Comparison of ENCODE assay signal across 20 cellular contexts in the genomic region with DNA sequence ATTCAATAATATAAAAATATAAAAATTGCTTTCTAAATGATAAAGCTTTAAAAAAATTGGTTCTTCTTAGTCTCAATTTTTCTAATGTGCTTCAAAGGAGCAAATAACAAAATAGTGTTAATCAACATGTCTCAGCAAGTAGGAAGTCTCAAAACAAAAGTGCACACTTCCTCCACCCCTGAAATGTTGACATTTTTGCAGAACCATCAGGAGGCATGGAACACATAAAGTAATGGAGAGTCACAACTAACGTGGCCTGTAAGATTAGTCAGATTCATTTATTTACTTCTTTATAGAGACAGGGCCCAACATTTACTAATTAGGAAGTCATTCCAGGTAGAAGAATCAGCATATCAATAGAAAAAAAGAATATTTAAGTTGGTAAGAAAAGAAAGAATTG. TPM values are rescaled to one million over a fixed set of nuclear protein-coding genes. Genes with fewer than 3 reads are reported as not detected.
DNase-seq lines count a peak whose midpoint lies in the region; ATAC-seq, FAIRE-seq and TF ChIP-seq lines count a peak whose summit lies in the region.
"Had no signal": no experiment of that assay in that cellular context is flagged by ENCODE, and none has a peak within 500 bp of the region (broad histone marks: within the 10 kb centered on the region; RNA-seq: fewer than 3 reads in every experiment).

No MANE protein-coding gene starts in this region.

- H3K27ac Mint-ChIP-seq in activated T-helper 1 cell treated with anti-CD3 and anti-CD28 coated beads, Interleukin-12 subunit alpha, Interleukin-12 subunit beta, Interleukin-2, Interleukin-4 antibody, amounts not matched to agents 30 ng/mL and 10 ng/mL and 1 ng/mL, durations not matched to agents 14 hours and 24 hours and 36 hours = peak overlapping the region; percentile 23
- peak overlapping the region; percentile 46 to 94 (median 69) for H3K27ac Mint-ChIP-seq in nephron
- H3K27ac Mint-ChIP-seq: CD4-positive, alpha-beta T cell; HFFc6 had no signal

- H3K27me3 ChIP-seq in tibial artery = no peaks in the 10 kb centered on the region

- no peak overlapping the region for H3K4me3 Mint-ChIP-seq in activated T-helper 1 cell treated with anti-CD3 and anti-CD28 coated beads, Interleukin-12 subunit alpha, Interleukin-12 subunit beta, Interleukin-2, Interleukin-4 antibody, amounts not matched to agents 30 ng/mL and 10 ng/mL and 1 ng/mL, durations not matched to agents 14 hours and 24 hours and 36 hours
- no peak overlapping the region for H3K4me3 Mint-ChIP-seq in nephron
- H3K4me3 Mint-ChIP-seq: CD4-positive, alpha-beta T cell; HFFc6 had no signal

- no peak for DNase-seq in D721Med (ENCODE audit: insufficient read length, low spot score)
- no peak for DNase-seq in activated T-helper 1 cell treated with anti-CD3 and anti-CD28 coated beads, Interleukin-12 subunit alpha, Interleukin-12 subunit beta, Interleukin-2, Interleukin-4 antibody, amounts not matched to agents 30 ng/mL and 10 ng/mL and 1 ng/mL, durations not matched to agents 14 hours and 24 hours and 36 hours (ENCODE audit: low spot score)
- DNase-seq in NCI-H748 (lab: John Stamatoyannopoulos, UW; ENCODE audit: unreplicated experiment) = no peak
- no peak for DNase-seq in NCI-H1694 treated with DMSO at 0.1 percent for 48 hours (lab: John Stamatoyannopoulos, UW)
- no peak for DNase-seq in tibial artery
- DNase-seq: AML-193; CD4-positive, alpha-beta T cell; DMS79 treated with DMSO at 0.1 percent for 48 hours; GF-D8; GM23248; HFFc6; IMR-90 had no signal

- no peaks in the 10 kb centered on the region for H3K27me3 Mint-ChIP-seq in activated T-helper 1 cell treated with anti-CD3 and anti-CD28 coated beads, Interleukin-12 subunit alpha, Interleukin-12 subunit beta, Interleukin-2, Interleukin-4 antibody, amounts not matched to agents 30 ng/mL and 10 ng/mL and 1 ng/mL, durations not matched to agents 14 hours and 24 hours and 36 hours (ENCODE audit: insufficient read depth)
- peaks cover 3% of the 10 kb centered on the region for H3K27me3 Mint-ChIP-seq in nephron (ENCODE audit: low read depth)

- no peak overlapping the region for H3K4me3 ChIP-seq in tibial artery
- H3K4me3 ChIP-seq: A549, GM23248 had no signal

- TF ChIP-seq CTCF in D721Med (IDR thresholded peaks at IDR 0.05; ENCODE audit: insufficient read depth, missing control alignments) (no peak), nephron (IDR thresholded peaks at IDR 0.05; ENCODE audit: unreplicated experiment in 3 of 3) (no peak), tibial artery (IDR thresholded peaks at IDR 0.05) (no peak)

- no peaks in the 10 kb centered on the region for H3K4me1 Mint-ChIP-seq in activated T-helper 1 cell treated with anti-CD3 and anti-CD28 coated beads, Interleukin-12 subunit alpha, Interleukin-12 subunit beta, Interleukin-2, Interleukin-4 antibody, amounts not matched to agents 30 ng/mL and 10 ng/mL and 1 ng/mL, durations not matched to agents 14 hours and 24 hours and 36 hours (ENCODE audit: low read depth)
- H3K4me1 Mint-ChIP-seq in nephron = peaks cover 48% of the 10 kb centered on the region

- H3K9me3 Mint-ChIP-seq in activated T-helper 1 cell treated with anti-CD3 and anti-CD28 coated beads, Interleukin-12 subunit alpha, Interleukin-12 subunit beta, Interleukin-2, Interleukin-4 antibody, amounts not matched to agents 30 ng/mL and 10 ng/mL and 1 ng/mL, durations not matched to agents 14 hours and 24 hours and 36 hours = no peaks in the 10 kb centered on the region
- H3K9me3 Mint-ChIP-seq in nephron = no peaks in the 10 kb centered on the region
- H3K9me3 Mint-ChIP-seq: CD4-positive, alpha-beta T cell; HFFc6 had no signal

- H3K36me3 Mint-ChIP-seq in activated T-helper 1 cell treated with anti-CD3 and anti-CD28 coated beads, Interleukin-12 subunit alpha, Interleukin-12 subunit beta, Interleukin-2, Interleukin-4 antibody, amounts not matched to agents 30 ng/mL and 10 ng/mL and 1 ng/mL, durations not matched to agents 14 hours and 24 hours and 36 hours (ENCODE audit: low read depth) = no peaks in the 10 kb centered on the region
- no peaks in the 10 kb centered on the region for H3K36me3 Mint-ChIP-seq in nephron (ENCODE audit: low read depth)

- peak; percentile 62 for ATAC-seq in esophagus mucosa
- ATAC-seq: A549, HCT116 had no signal

- H3K36me3 ChIP-seq in tibial artery = no peaks in the 10 kb centered on the region

- H3K27ac ChIP-seq in tibial artery = no peak overlapping the region
- H3K27ac ChIP-seq: 22Rv1, A549, C4-2B, GM23248 had no signal

- H3K4me1 ChIP-seq in tibial artery = no peaks in the 10 kb centered on the region
- H3K4me1 ChIP-seq: A549 had no signal

- no peaks in the 10 kb centered on the region for H3K9me3 ChIP-seq in tibial artery
- H3K9me3 ChIP-seq: A549 had no signal

- FAIRE-seq in D721Med (lab: Jason Lieb, UNC) = peak; percentile 51
- FAIRE-seq: A549, H54, HTR-8/SVneo had no signal

- intact Hi-C loops in activated T-helper 1 cell treated with anti-CD3 and anti-CD28 coated beads, Interleukin-12 subunit alpha, Interleukin-12 subunit beta, Interleukin-2, Interleukin-4 antibody, amounts not matched to agents 30 ng/mL and 10 ng/mL and 1 ng/mL, durations not matched to agents 14 hours and 24 hours and 36 hours (cut with micrococcal nuclease) = no loop called here
- intact Hi-C loops in tibial artery (cut with DNase I; ENCODE audit: low total_unique reads) = no loop called here

RNA-seq across cellular contexts. Expression of gene FMO2, which starts 34.9 kb away (rescaled TPM):
- not detected in 2 replicates for total RNA-seq in activated T-helper 1 cell treated with anti-CD3 and anti-CD28 coated beads, Interleukin-12 subunit alpha, Interleukin-12 subunit beta, Interleukin-2, Interleukin-4 antibody, amounts not matched to agents 30 ng/mL and 10 ng/mL and 1 ng/mL, durations not matched to agents 14 hours and 24 hours and 36 hours
- 113 TPM for total RNA-seq in esophagus mucosa
- total RNA-seq: CD4-positive, alpha-beta T cell; GM23248; HFFc6 had no signal

RNA-seq across cellular contexts. Expression of gene FMO3, which starts 59.5 kb away (rescaled TPM):
- not detected in 2 replicates for total RNA-seq in activated T-helper 1 cell treated with anti-CD3 and anti-CD28 coated beads, Interleukin-12 subunit alpha, Interleukin-12 subunit beta, Interleukin-2, Interleukin-4 antibody, amounts not matched to agents 30 ng/mL and 10 ng/mL and 1 ng/mL, durations not matched to agents 14 hours and 24 hours and 36 hours
- 1.4 TPM for total RNA-seq in esophagus mucosa
- total RNA-seq: CD4-positive, alpha-beta T cell; GM23248 had no signal

Comparison
In these comparisons a context has a peak if more than half of its experiments do, and no peak if none do; other contexts are left out.
1. RNA of gene FMO2, which starts 34.9 kb away (total RNA-seq): 113 TPM in esophagus mucosa (single experiment); not detected in activated T-helper 1 cell treated with anti-CD3 and anti-CD28 coated beads, Interleukin-12 subunit alpha, Interleukin-12 subunit beta, Interleukin-2, Interleukin-4 antibody, amounts not matched to agents 30 ng/mL and 10 ng/mL and 1 ng/mL, durations not matched to agents 14 hours and 24 hours and 36 hours; every median in the first group is over 100 times any median in the second.